Comparison of ENCODE assay signal across 20 cellular contexts in genomic region chr13:81986308-81986707, GRCh38.
"Had no signal": no experiment of that assay in that cellular context is flagged by ENCODE, and none has a peak within 500 bp of the region (broad histone marks: within the 10 kb centered on the region; RNA-seq: fewer than 3 reads in every experiment).

No MANE protein-coding gene starts in this region.

- H3K4me3 ChIP-seq: body of pancreas, psoas muscle had no signal

- H3K4me3 Mint-ChIP-seq: activated naive CD4-positive, alpha-beta T cell treated with anti-CD3 and anti-CD28 coated beads, Interleukin-2, amount 50 U/mL, for 24 hours; dendritic cell treated with granulocyte-macrophage colony-stimulating factor and Interleukin-4, amounts not matched to agents 40 ng/mL and 50 ng/mL, for 4 days; naive thymus-derived CD8-positive, alpha-beta T cell; T-cell; T-helper 2 cell treated with Interferon-gamma antibody and Interleukin-4, amounts not matched to agents 5 μg/mL and 100 μg/mL, for 36 hours had no signal

- H3K9me3 ChIP-seq: body of pancreas, psoas muscle had no signal

- H3K4me1 Mint-ChIP-seq: activated naive CD4-positive, alpha-beta T cell treated with anti-CD3 and anti-CD28 coated beads, Interleukin-2, amount 50 U/mL, for 24 hours; naive thymus-derived CD8-positive, alpha-beta T cell; T-cell had no signal

- ATAC-seq: body of pancreas; left cardiac atrium; naive thymus-derived CD8-positive, alpha-beta T cell; psoas muscle; right cardiac atrium; stimulated activated naive CD8-positive, alpha-beta T cell treated with anti-CD3 and anti-CD28 coated beads, Interleukin-15, Interleukin-2, amounts not matched to agents 100 U/mL and 50 U/mL, for 24 hours; T-cell had no signal

- H3K27ac ChIP-seq: body of pancreas, psoas muscle had no signal

- H3K27ac Mint-ChIP-seq: activated naive CD4-positive, alpha-beta T cell treated with anti-CD3 and anti-CD28 coated beads, Interleukin-2, amount 50 U/mL, for 24 hours; dendritic cell treated with granulocyte-macrophage colony-stimulating factor and Interleukin-4, amounts not matched to agents 40 ng/mL and 50 ng/mL, for 4 days; naive thymus-derived CD8-positive, alpha-beta T cell; T-cell; T-helper 2 cell treated with Interferon-gamma antibody and Interleukin-4, amounts not matched to agents 5 μg/mL and 100 μg/mL, for 36 hours had no signal

- H3K4me1 ChIP-seq: body of pancreas, psoas muscle had no signal

- DNase-seq: activated CD4-positive, alpha-beta T cell treated with anti-CD3 and anti-CD28 coated beads for 1 hour; activated CD4-positive, alpha-beta T cell treated with anti-CD3 and anti-CD28 coated beads, Interleukin-2, amount 50 U/mL, for 1 hour; activated gamma-delta T cell treated with Interleukin-2 at 50 U/mL for 16 hours; activated T-cell treated with anti-CD3 and anti-CD28 coated beads, Interleukin-2, amount 50 U/mL, for 1 hour; anterior cingulate cortex; body of pancreas; effector CD4-positive, alpha-beta T cell; erythroblast; foreskin fibroblast; left cardiac atrium; mesenchymal stem cell; naive thymus-derived CD8-positive, alpha-beta T cell; psoas muscle; right cardiac atrium; stimulated activated CD4-positive, alpha-beta T cell treated with anti-CD3 and anti-CD28 coated beads, Interleukin-4, amount 100 ng/mL, for 4 hours; stimulated activated naive CD8-positive, alpha-beta T cell treated with anti-CD3 and anti-CD28 coated beads, Interleukin-15, Interleukin-2, amounts not matched to agents 100 U/mL and 50 U/mL, for 24 hours; T-cell had no signal

- H3K27me3 ChIP-seq: body of pancreas had no signal

- H3K36me3 Mint-ChIP-seq: activated naive CD4-positive, alpha-beta T cell treated with anti-CD3 and anti-CD28 coated beads, Interleukin-2, amount 50 U/mL, for 24 hours; naive thymus-derived CD8-positive, alpha-beta T cell; T-cell had no signal

- H3K27me3 Mint-ChIP-seq: activated naive CD4-positive, alpha-beta T cell treated with anti-CD3 and anti-CD28 coated beads, Interleukin-2, amount 50 U/mL, for 24 hours; dendritic cell treated with granulocyte-macrophage colony-stimulating factor and Interleukin-4, amounts not matched to agents 40 ng/mL and 50 ng/mL, for 4 days; naive thymus-derived CD8-positive, alpha-beta T cell; T-cell had no signal
